In the genomic region with DNA sequence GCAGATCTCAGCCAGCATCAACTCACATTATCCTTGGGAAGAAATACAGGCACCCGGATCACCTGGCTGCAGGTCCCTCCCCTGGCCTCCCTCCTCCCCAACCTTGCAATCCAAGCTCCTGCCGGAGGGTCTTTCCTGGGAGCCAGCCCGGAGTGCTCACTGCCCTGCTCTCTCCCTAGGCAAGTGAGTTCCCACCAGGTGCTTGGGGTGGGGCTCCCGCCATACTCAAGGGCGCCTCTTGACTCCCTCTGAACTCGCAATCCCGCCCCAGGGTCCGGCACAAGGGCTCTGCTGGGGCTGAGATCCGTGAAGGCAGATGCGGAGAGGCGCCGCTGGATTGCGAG, we compare ENCODE assay signal across 9 cellular contexts. TPM values are rescaled to one million over a fixed set of nuclear protein-coding genes. Genes with fewer than 3 reads are reported as not detected.
DNase-seq lines count a peak whose midpoint lies in the region; ATAC-seq and TF ChIP-seq lines count a peak whose summit lies in the region.
"Had no signal": no experiment of that assay in that cellular context is flagged by ENCODE, and none has a peak within 500 bp of the region (broad histone marks: within the 10 kb centered on the region; RNA-seq: fewer than 3 reads in every experiment).

No MANE protein-coding gene starts in this region.

- ATAC-seq in heart left ventricle (no peak), left ventricle myocardium superior (no peak)

- intact Hi-C loops in heart left ventricle (cut with DNase I) (no loop called here), left ventricle myocardium superior (cut with micrococcal nuclease) (no loop called here), vagina (cut with DNase I) (no loop called here)

- H3K4me1 ChIP-seq in heart left ventricle = peaks cover 6 to 32% (median 16%) of the 10 kb centered on the region in 12 donors
- H3K4me1 ChIP-seq in ectodermal cell (ENCODE audit: control insufficient read depth, insufficient read depth, low read length) = peaks cover 16% of the 10 kb centered on the region
- peaks cover 21 to 24% of the 10 kb centered on the region in 2 donors for H3K4me1 ChIP-seq in mucosa of rectum (ENCODE audit: control insufficient read depth in 2 of 2, insufficient read depth in 2 of 2, low read length in 2 of 2)
- H3K4me1 ChIP-seq in vagina = peaks cover 32% of the 10 kb centered on the region

- TF ChIP-seq POLR2A in heart left ventricle (IDR thresholded peaks at IDR 0.05) (no peak), vagina (IDR thresholded peaks at IDR 0.05) (no peak)

- TF ChIP-seq CTCF in heart left ventricle (IDR thresholded peaks at IDR 0.05) (no peak), vagina (IDR thresholded peaks at IDR 0.05) (no peak)

- H3K36me3 ChIP-seq in heart left ventricle (no peaks in the 10 kb centered on the region), ectodermal cell (ENCODE audit: control insufficient read depth, insufficient read depth, low read length) (no peaks in the 10 kb centered on the region), mucosa of rectum (ENCODE audit: control insufficient read depth in 2 of 2, insufficient read depth in 2 of 2, low read length in 2 of 2) (peaks cover 0 to under 1% of the 10 kb centered on the region in 2 donors), vagina (no peaks in the 10 kb centered on the region)

- H3K9ac ChIP-seq in mucosa of rectum (ENCODE audit: low read depth in 1 of 2, low read length in 2 of 2) = peak overlapping the region; percentile 78 to 79

- H3K9me3 ChIP-seq in heart left ventricle (no peaks in the 10 kb centered on the region), ectodermal cell (ENCODE audit: control insufficient read depth, low read length) (no peaks in the 10 kb centered on the region), mucosa of rectum (ENCODE audit: control insufficient read depth in 2 of 2, low read length in 2 of 2) (no peaks in the 10 kb centered on the region), vagina (no peaks in the 10 kb centered on the region)

- H3K27me3 ChIP-seq in heart left ventricle = peaks cover 0 to 24% (median 0%) of the 10 kb centered on the region in 9 donors
- peaks cover 52% of the 10 kb centered on the region for H3K27me3 ChIP-seq in ectodermal cell (ENCODE audit: control insufficient read depth, insufficient read depth, low read length, poor library complexity, severe bottlenecking)
- H3K27me3 ChIP-seq in mucosa of rectum (ENCODE audit: control insufficient read depth in 2 of 2, insufficient read depth in 2 of 2, low read length in 2 of 2) = no peaks in the 10 kb centered on the region
- H3K27me3 ChIP-seq in vagina = no peaks in the 10 kb centered on the region
- H3K27me3 ChIP-seq: dorsolateral prefrontal cortex had no signal

- H3K27ac ChIP-seq in heart left ventricle = no peak overlapping the region
- no peak overlapping the region for H3K27ac ChIP-seq in ectodermal cell (ENCODE audit: insufficient read depth, low read depth, low read length, poor library complexity, severe bottlenecking)
- peak overlapping the region; percentile 93 to 96 for H3K27ac ChIP-seq in mucosa of rectum (ENCODE audit: low read depth in 2 of 2, low read length in 2 of 2)
- no peak overlapping the region for H3K27ac ChIP-seq in vagina

- 6 to 22% (median 11%) methylated on average over 3 to 13 of the region's 13 CpGs for WGBS in heart left ventricle, 4 donors
- WGBS in ectodermal cell, 2 experiments = 5 to 6% methylated on average over 13 of the region's 13 CpGs

- H3K4me3 ChIP-seq in heart left ventricle = peak overlapping the region in 8 of 12 donors; percentile 54 to 86 (median 60)
- H3K4me3 ChIP-seq in ectodermal cell (ENCODE audit: insufficient read depth, low read depth, low read length) = peak overlapping the region; percentile 45
- peak overlapping the region; percentile 68 to 76 for H3K4me3 ChIP-seq in mucosa of rectum (ENCODE audit: low read length in 2 of 2)
- H3K4me3 ChIP-seq in vagina = peak overlapping the region; percentile 70 to 75

- DNase-seq in heart left ventricle (peak in 1 of 5 donors; percentile 16), left ventricle myocardium superior (no peak), vagina (ENCODE audit: extremely low spot score in 2 of 2) (no peak), C1 segment of cervical spinal cord (lab: John Stamatoyannopoulos, UW) (no peak), NCI-H226 (no peak), islet precursor cell (no peak)

RNA-seq across cellular contexts. Expression of a gene that starts 1.2 kb away (rescaled TPM):
- total RNA-seq in heart left ventricle = 10 to 100 TPM in 8 of 9 donors, 1 to 10 TPM in 1; 9.1 to 21.9 (median 12.5) TPM
- 10 to 100 TPM in 1 of 2 donors, 1 to 10 TPM in 1; 7.5 to 17.9 TPM for polyA plus RNA-seq in heart left ventricle
- 10.7 TPM for total RNA-seq in left ventricle myocardium superior
- 15.3 TPM for polyA plus RNA-seq in ectodermal cell (2013, experiment 1 of 4)
- polyA plus RNA-seq in ectodermal cell (2013, experiment 2 of 4) = 13.7 TPM
- 9.5 TPM for polyA plus RNA-seq in ectodermal cell (2013, experiment 3 of 4)
- polyA plus RNA-seq in ectodermal cell (2013, experiment 4 of 4) = 11.7 TPM
- 17.9 TPM for total RNA-seq in vagina

Comparison
In these comparisons a context has a peak if more than half of its experiments do, and no peak if none do; other contexts are left out.
1. H3K27ac ChIP-seq: peak in mucosa of rectum (2 of 2); none in heart left ventricle (0 of 12), ectodermal cell (single experiment) and vagina (single experiment).
2. Peak in every context shown above with its lines, with median percentiles within 50 percentile points of each other: H3K4me3 ChIP-seq.